ENCODE assay signal across 8 cellular contexts in the genomic region with DNA sequence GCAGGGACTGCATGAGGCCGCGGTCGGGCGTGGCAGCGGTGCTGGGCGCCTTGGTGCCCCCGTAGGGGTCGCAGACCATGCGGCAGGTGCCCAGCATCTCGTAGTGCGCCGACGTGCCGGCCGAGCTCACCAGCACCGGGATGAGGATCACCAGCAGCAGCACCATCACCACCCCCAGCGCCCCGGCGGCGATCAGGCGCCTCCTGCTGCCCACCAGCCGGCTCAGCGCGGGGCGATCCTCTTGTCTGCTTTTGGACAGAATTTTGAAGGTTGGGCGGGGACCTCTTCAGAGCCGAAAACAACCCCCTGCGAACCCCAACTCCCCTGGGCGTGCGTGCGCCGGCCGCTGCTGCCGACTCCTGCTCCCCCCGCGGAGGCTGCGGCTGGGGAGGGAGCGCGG. TPM values are rescaled to one million over a fixed set of nuclear protein-coding genes. Genes with fewer than 3 reads are reported as not detected.
DNase-seq lines count a peak whose midpoint lies in the region; ATAC-seq and TF ChIP-seq lines count a peak whose summit lies in the region.

No MANE protein-coding gene starts in this region.

- peak overlapping the region; percentile 54 for H3K4me3 ChIP-seq in cardiac muscle cell

- H3K9me3 Mint-ChIP-seq in WTC11 = no peaks in the 10 kb centered on the region
- H3K9me3 Mint-ChIP-seq in neural crest cell = no peaks in the 10 kb centered on the region

- peaks cover 25% of the 10 kb centered on the region for H3K4me1 Mint-ChIP-seq in WTC11
- peaks cover 24% of the 10 kb centered on the region for H3K4me1 Mint-ChIP-seq in neural crest cell

- H3K36me3 Mint-ChIP-seq in WTC11 (no peaks in the 10 kb centered on the region), neural crest cell (ENCODE audit: low read depth) (no peaks in the 10 kb centered on the region)

- ATAC-seq in Right ventricle myocardium inferior = no peak
- peak; percentile 57 for ATAC-seq in HG03064 (IDR thresholded peaks at IDR 0.05; ENCODE audit: low read depth, unreplicated experiment)
- ATAC-seq in WTC11 = peak; percentile 52

- POLR2A ChIA-PET in WTC11 (lab: Charles Lee) = no interaction called here

- TF ChIP-seq POLR2A in erythroblast (IDR thresholded peaks at IDR 0.05; ENCODE audit: low read length) = no peak

- H3K4me1 ChIP-seq in cardiac muscle cell (ENCODE audit: low read depth) = no peaks in the 10 kb centered on the region

- H3K4me3 Mint-ChIP-seq in WTC11 = peak overlapping the region; percentile 57
- no peak overlapping the region for H3K4me3 Mint-ChIP-seq in neural crest cell

- H3K27me3 Mint-ChIP-seq in WTC11 (ENCODE audit: low read depth) (peaks cover 54% of the 10 kb centered on the region), neural crest cell (ENCODE audit: low read depth) (peaks cover 94% of the 10 kb centered on the region)

- peaks cover 95% of the 10 kb centered on the region for H3K27me3 ChIP-seq in cardiac muscle cell

- TF ChIP-seq CTCF in cardiac muscle cell (IDR thresholded peaks at IDR 0.05; ENCODE audit: low read depth, low read length) = peak; percentile 42
- TF ChIP-seq CTCF in WTC11 (IDR thresholded peaks at IDR 0.05) = no peak
- TF ChIP-seq CTCF in neural crest cell (conservative IDR thresholded peaks at IDR 0.05) = no peak

- no peaks in the 10 kb centered on the region for H3K36me3 ChIP-seq in cardiac muscle cell

- peak; percentile 33 for DNase-seq in cardiac muscle cell (ENCODE audit: low read depth in 1 of 2, low spot score in 1 of 2)
- DNase-seq in Right ventricle myocardium inferior (ENCODE audit: missing footprints) = no peak
- peak; percentile 66 for DNase-seq in WTC11 (ENCODE audit: low spot score)
- DNase-seq in erythroblast (lab: John Stamatoyannopoulos, UW) = peak; percentile 54 to 55
- peak; percentile 25 for DNase-seq in neural crest cell (ENCODE audit: low read depth, low spot score)
- DNase-seq in stimulated activated naive CD4-positive, alpha-beta T cell treated with Interleukin-2 at 50 U/mL for 16 hours (lab: John Stamatoyannopoulos, UW) = no peak
- no peak for DNase-seq in putamen (ENCODE audit: low spot score)

- CTCF ChIA-PET in WTC11 (lab: Charles Lee) = interaction anchor here (0.5 to 4.4 kb wide), 7 partner anchors 25 to 781 kb away, joined by 3 to 22 read pairs (median 4); no protein-coding TSS in a partner anchor

- H3K27ac ChIP-seq in cardiac muscle cell = no peak overlapping the region

- H3K9me3 ChIP-seq in cardiac muscle cell (ENCODE audit: low read depth) = no peaks in the 10 kb centered on the region

- H3K27ac Mint-ChIP-seq in WTC11 (no peak overlapping the region), neural crest cell (ENCODE audit: unreplicated experiment) (no peak overlapping the region)

- intact Hi-C loops in Right ventricle myocardium inferior (cut with DNase I) = no loop called here

TF ChIP-seq in WTC11, 78 proteins besides CTCF, POLR2A, EP300 and RAD21:
- TF ChIP-seq, protein P1, sequence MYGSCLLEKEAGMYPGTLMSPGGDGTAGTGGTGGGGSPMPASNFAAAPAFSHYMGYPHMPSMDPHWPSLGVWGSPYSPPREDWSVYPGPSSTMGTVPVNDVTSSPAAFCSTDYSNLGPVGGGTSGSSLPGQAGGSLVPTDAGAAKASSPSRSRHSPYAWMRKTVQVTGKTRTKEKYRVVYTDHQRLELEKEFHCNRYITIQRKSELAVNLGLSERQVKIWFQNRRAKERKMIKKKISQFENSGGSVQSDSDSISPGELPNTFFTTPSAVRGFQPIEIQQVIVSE (CRISPR knock-in tag; IDR thresholded peaks at IDR 0.05; ENCODE audit: borderline replicate concordance) = no peak

RNA-seq across cellular contexts. Expression of gene C1QL3, which starts 0.8 kb away (rescaled TPM):
- total RNA-seq in cardiac muscle cell (0.35 TPM in 1 of 2 replicates, not detected in the other), Right ventricle myocardium inferior (not detected), WTC11 (2021) (1.7 to 2.6 TPM (median 2.2 TPM) in 3 replicates), neural crest cell (not detected in 2 replicates)
- 0.42 TPM in 1 of 2 replicates, not detected in the other for polyA plus RNA-seq in cardiac muscle cell

Comparison
In these comparisons a context has a peak if more than half of its experiments do, and no peak if none do; other contexts are left out.
1. DNase-seq: peak in cardiac muscle cell (2 of 2), WTC11 (single experiment), erythroblast (2 of 2) and neural crest cell (single experiment); none in Right ventricle myocardium inferior (single experiment), stimulated activated naive CD4-positive, alpha-beta T cell treated with Interleukin-2 at 50 U/mL for 16 hours (single experiment) and putamen (single experiment).